15 cellular contexts compared by ENCODE assay signal in genomic region chr12:71710276-71711125, GRCh38. TPM values are rescaled to one million over a fixed set of nuclear protein-coding genes. Genes with fewer than 3 reads are reported as not detected.
A peak's percentile ranks its signal among the peaks of the same experiment; 100 is the strongest.
DNase-seq lines count a peak whose midpoint lies in the region; ATAC-seq, FAIRE-seq and TF ChIP-seq lines count a peak whose summit lies in the region.
"Had no signal": no experiment of that assay in that cellular context is flagged by ENCODE, and none has a peak within 500 bp of the region (broad histone marks: within the 10 kb centered on the region; RNA-seq: fewer than 3 reads in every experiment).

No MANE protein-coding gene starts in this region.

- no peaks in the 10 kb centered on the region for H4K20me1 ChIP-seq in astrocyte (ENCODE audit: insufficient read depth, low read length)

- peak overlapping the region; percentile 50 for H3K9ac ChIP-seq in astrocyte (ENCODE audit: low read length)

- H3K4me3 Mint-ChIP-seq in astrocyte (ENCODE audit: unreplicated experiment), result no peak overlapping the region
- H3K4me3 Mint-ChIP-seq: nephron had no signal

- H3K27ac Mint-ChIP-seq in astrocyte (ENCODE audit: unreplicated experiment), result peak overlapping the region; percentile 87
- H3K27ac Mint-ChIP-seq: nephron had no signal

- peak; percentile 94 for FAIRE-seq in astrocyte (lab: Jason Lieb, UNC)

- H3K9me3 ChIP-seq in astrocyte (ENCODE audit: insufficient read depth, low read depth, low read length), result no peaks in the 10 kb centered on the region

- H3K4me1 Mint-ChIP-seq in astrocyte (ENCODE audit: low read depth, unreplicated experiment), result peaks cover 18% of the 10 kb centered on the region
- H3K4me1 Mint-ChIP-seq: nephron had no signal

- DNase-seq in AG08396 (ENCODE audit: low spot score), result peak; percentile 71
- DNase-seq in HK-2 (ENCODE audit: unreplicated experiment), result peak; percentile 65
- peak; percentile 91 for DNase-seq in astrocyte (ENCODE audit: low read depth)
- DNase-seq in islet precursor cell, result peak; percentile 98
- no peak for DNase-seq in left lobe of liver (ENCODE audit: low spot score)
- DNase-seq in GF-D8 (lab: John Stamatoyannopoulos, UW), result no peak
- no peak for DNase-seq in DMS 273 (lab: John Stamatoyannopoulos, UW; ENCODE audit: unreplicated experiment)
- DNase-seq: activated CD4-positive, CD25-positive, alpha-beta regulatory T cell treated with anti-CD3 and anti-CD28 coated beads, Interleukin-2, amount 50 U/mL, for 72 hours; anterior cingulate cortex; DMS79 treated with DMSO at 0.1 percent for 48 hours; heart right ventricle; KG1; stimulated activated CD4-positive, alpha-beta T cell treated with anti-CD3 and anti-CD28 coated beads, Interleukin-4, amount 100 ng/mL, for 1 hour had no signal

- ATAC-seq in left lobe of liver (no peak), HG02870 (IDR thresholded peaks at IDR 0.05; ENCODE audit: unreplicated experiment) (no peak)
- ATAC-seq: heart right ventricle had no signal

- H3K4me3 ChIP-seq in astrocyte (ENCODE audit: insufficient read depth, low read depth, low read length), result peak overlapping the region; percentile 3
- H3K4me3 ChIP-seq: heart right ventricle had no signal

- peaks cover 10% of the 10 kb centered on the region for H3K9me3 Mint-ChIP-seq in astrocyte (ENCODE audit: unreplicated experiment)

- H2AFZ ChIP-seq in astrocyte (ENCODE audit: low read depth, low read length), result peak overlapping the region; percentile 43

- H3K36me3 ChIP-seq in astrocyte (ENCODE audit: insufficient read depth, low read length), result no peaks in the 10 kb centered on the region

- no peak for TF ChIP-seq CTCF in astrocyte (IDR thresholded peaks at IDR 0.05; ENCODE audit: insufficient read depth, low read depth, low read length)

- H3K27me3 Mint-ChIP-seq in astrocyte (ENCODE audit: low read depth, unreplicated experiment), result no peaks in the 10 kb centered on the region

- H3K79me2 ChIP-seq in astrocyte (ENCODE audit: insufficient read depth, low read length), result no peaks in the 10 kb centered on the region

- H3K27ac ChIP-seq in astrocyte (ENCODE audit: low read depth, low read length), result peak overlapping the region; percentile 84
- H3K27ac ChIP-seq: heart right ventricle had no signal

- H3K27me3 ChIP-seq in astrocyte (ENCODE audit: insufficient read depth, low read length), result no peaks in the 10 kb centered on the region
- H3K27me3 ChIP-seq: heart right ventricle had no signal

- peaks cover 15% of the 10 kb centered on the region for H3K4me1 ChIP-seq in astrocyte (ENCODE audit: insufficient read depth, low read length)
- H3K4me1 ChIP-seq: heart right ventricle had no signal

- H3K4me2 ChIP-seq in astrocyte (ENCODE audit: low read length), result peak overlapping the region; percentile 69

- H3K36me3 Mint-ChIP-seq in astrocyte (ENCODE audit: low read depth, unreplicated experiment), result peaks cover 3% of the 10 kb centered on the region

RNA-seq across cellular contexts. Expression of gene TMEM19, which starts 24.6 kb away (rescaled TPM):
- 22.6 and 25.8 TPM in 2 replicates for total RNA-seq in astrocyte
- 21.5 TPM for total RNA-seq in left lobe of liver

RNA-seq across cellular contexts. Expression of gene RAB21, which starts 44.2 kb away (rescaled TPM):
- total RNA-seq in astrocyte (87.6 and 88.5 TPM in 2 replicates), left lobe of liver (29.2 TPM)

RNA-seq across cellular contexts. Expression of gene THAP2, which starts 46.4 kb away (rescaled TPM):
- total RNA-seq in astrocyte (6.0 and 6.3 TPM in 2 replicates), left lobe of liver (1.4 TPM)

RNA-seq across cellular contexts. Expression of gene ZFC3H1, which starts 46.9 kb away (rescaled TPM):
- total RNA-seq in astrocyte (50.9 and 51.7 TPM in 2 replicates), left lobe of liver (13.4 TPM)

Comparison
In these comparisons a context has a peak if more than half of its experiments do, and no peak if none do; other contexts are left out.
1. DNase-seq: peak in AG08396 (single experiment), HK-2 (single experiment), astrocyte (single experiment) and islet precursor cell (single experiment); none in left lobe of liver (single experiment), GF-D8 (single experiment) and DMS 273 (single experiment).